15 cellular contexts compared by ENCODE assay signal in the genomic region with DNA sequence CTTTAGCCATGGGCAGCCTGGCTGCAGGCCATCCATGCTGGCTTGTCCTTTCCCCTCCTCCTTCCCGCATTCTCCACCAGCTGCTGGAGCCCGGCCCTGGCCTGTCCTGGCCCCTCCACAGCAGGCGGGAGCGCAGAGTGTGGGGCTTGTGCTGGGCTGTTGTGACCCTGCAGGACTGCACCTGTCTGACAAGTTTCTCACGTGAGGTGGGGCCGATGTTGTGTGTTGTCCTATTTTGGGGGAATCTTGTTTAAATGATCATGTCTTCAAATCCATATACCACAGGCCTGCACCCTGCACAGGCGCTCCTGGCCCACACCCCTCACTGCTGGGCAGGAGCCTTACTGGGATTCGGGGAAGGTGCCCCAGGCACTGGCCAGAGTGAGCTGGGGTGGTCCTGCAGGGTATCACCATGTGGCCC. TPM values are rescaled to one million over a fixed set of nuclear protein-coding genes. Genes with fewer than 3 reads are reported as not detected.
DNase-seq lines count a peak whose midpoint lies in the region; ATAC-seq and TF ChIP-seq lines count a peak whose summit lies in the region.
"Had no signal": no experiment of that assay in that cellular context is flagged by ENCODE, and none has a peak within 500 bp of the region (broad histone marks: within the 10 kb centered on the region; RNA-seq: fewer than 3 reads in every experiment).

No MANE protein-coding gene starts in this region.

- H3K9me3 ChIP-seq in upper lobe of left lung, result no peaks in the 10 kb centered on the region
- no peaks in the 10 kb centered on the region for H3K9me3 ChIP-seq in gastroesophageal sphincter
- H3K9me3 ChIP-seq: gastrocnemius medialis had no signal

- no peak for TF ChIP-seq CTCF in upper lobe of left lung (IDR thresholded peaks at IDR 0.05)
- no peak for TF ChIP-seq CTCF in gastroesophageal sphincter (IDR thresholded peaks at IDR 0.05)

- ATAC-seq in activated naive CD4-positive, alpha-beta T cell treated with anti-CD3 and anti-CD28 coated beads, Interleukin-2, amount 50 U/mL, for 72 hours, result no peak
- ATAC-seq in upper lobe of left lung (ENCODE audit: low FRiP score in 2 of 2) (peak in 1 of 2 donors; percentile 2), HG03280 (IDR thresholded peaks at IDR 0.05; ENCODE audit: unreplicated experiment) (no peak), gastroesophageal sphincter (no peak)
- ATAC-seq: gastrocnemius medialis had no signal

- H3K27me3 Mint-ChIP-seq in activated naive CD4-positive, alpha-beta T cell treated with anti-CD3 and anti-CD28 coated beads, Interleukin-2, amount 50 U/mL, for 24 hours, result no peaks in the 10 kb centered on the region
- no peaks in the 10 kb centered on the region for H3K27me3 Mint-ChIP-seq in activated T-helper 1 cell treated with anti-CD3 and anti-CD28 coated beads, Interleukin-12 subunit alpha, Interleukin-12 subunit beta, Interleukin-2, Interleukin-4 antibody, amounts not matched to agents 30 ng/mL and 10 ng/mL and 1 ng/mL, durations not matched to agents 14 hours and 24 hours and 36 hours (ENCODE audit: insufficient read depth)
- H3K27me3 Mint-ChIP-seq: progenitor cell of endocrine pancreas had no signal

- peak overlapping the region; percentile 16 for H3K27ac ChIP-seq in layer of hippocampus (ENCODE audit: low read depth, low read length)
- peak overlapping the region; percentile 16 to 72 (median 68) for H3K27ac ChIP-seq in upper lobe of left lung
- H3K27ac ChIP-seq in gastroesophageal sphincter, result peak overlapping the region in 1 of 4 donors; percentile 70
- H3K27ac ChIP-seq: gastrocnemius medialis had no signal

- TF ChIP-seq POLR2A in upper lobe of left lung (IDR thresholded peaks at IDR 0.05) (no peak), gastroesophageal sphincter (IDR thresholded peaks at IDR 0.05) (no peak)

- DNase-seq in activated naive CD4-positive, alpha-beta T cell treated with anti-CD3 and anti-CD28 coated beads, Interleukin-2, amount 50 U/mL, for 72 hours (ENCODE audit: low spot score in 2 of 2), result no peak
- DNase-seq in activated T-helper 1 cell treated with anti-CD3 and anti-CD28 coated beads, Interleukin-12 subunit alpha, Interleukin-12 subunit beta, Interleukin-2, Interleukin-4 antibody, amounts not matched to agents 30 ng/mL and 10 ng/mL and 1 ng/mL, durations not matched to agents 14 hours and 24 hours and 36 hours (ENCODE audit: low spot score), result no peak
- DNase-seq in upper lobe of left lung (no peak), AG20443 (ENCODE audit: low spot score) (no peak)
- DNase-seq: activated CD4-positive, CD25-positive, alpha-beta regulatory T cell treated with anti-CD3 and anti-CD28 coated beads, Interleukin-2, amount 50 U/mL, for 72 hours; gastrocnemius medialis; H9; NCI-H1694 treated with DMSO at 0.1 percent for 48 hours had no signal

- intact Hi-C loops in activated T-helper 1 cell treated with anti-CD3 and anti-CD28 coated beads, Interleukin-12 subunit alpha, Interleukin-12 subunit beta, Interleukin-2, Interleukin-4 antibody, amounts not matched to agents 30 ng/mL and 10 ng/mL and 1 ng/mL, durations not matched to agents 14 hours and 24 hours and 36 hours (cut with micrococcal nuclease), result no loop called here

- no peaks in the 10 kb centered on the region for H3K9me3 Mint-ChIP-seq in activated naive CD4-positive, alpha-beta T cell treated with anti-CD3 and anti-CD28 coated beads, Interleukin-2, amount 50 U/mL, for 24 hours
- H3K9me3 Mint-ChIP-seq in activated naive CD4-positive, alpha-beta T cell treated with anti-CD3 and anti-CD28 coated beads, Interleukin-2, amount 50 U/mL, for 72 hours, result no peaks in the 10 kb centered on the region
- H3K9me3 Mint-ChIP-seq in activated T-helper 1 cell treated with anti-CD3 and anti-CD28 coated beads, Interleukin-12 subunit alpha, Interleukin-12 subunit beta, Interleukin-2, Interleukin-4 antibody, amounts not matched to agents 30 ng/mL and 10 ng/mL and 1 ng/mL, durations not matched to agents 14 hours and 24 hours and 36 hours, result no peaks in the 10 kb centered on the region
- H3K9me3 Mint-ChIP-seq: H9, nephron had no signal

- H3K27ac Mint-ChIP-seq in activated naive CD4-positive, alpha-beta T cell treated with anti-CD3 and anti-CD28 coated beads, Interleukin-2, amount 50 U/mL, for 24 hours, result peak overlapping the region; percentile 8
- peak overlapping the region in 1 of 2 donors; percentile 97 for H3K27ac Mint-ChIP-seq in activated naive CD4-positive, alpha-beta T cell treated with anti-CD3 and anti-CD28 coated beads, Interleukin-2, amount 50 U/mL, for 72 hours
- H3K27ac Mint-ChIP-seq in activated T-helper 1 cell treated with anti-CD3 and anti-CD28 coated beads, Interleukin-12 subunit alpha, Interleukin-12 subunit beta, Interleukin-2, Interleukin-4 antibody, amounts not matched to agents 30 ng/mL and 10 ng/mL and 1 ng/mL, durations not matched to agents 14 hours and 24 hours and 36 hours, result peak overlapping the region; percentile 99
- H3K27ac Mint-ChIP-seq: nephron, progenitor cell of endocrine pancreas had no signal

- no peaks in the 10 kb centered on the region for H3K27me3 ChIP-seq in layer of hippocampus (ENCODE audit: control insufficient read depth, insufficient read depth, low read length)
- H3K27me3 ChIP-seq in upper lobe of left lung, result no peaks in the 10 kb centered on the region
- H3K27me3 ChIP-seq in gastroesophageal sphincter, result no peaks in the 10 kb centered on the region
- H3K27me3 ChIP-seq: gastrocnemius medialis had no signal

- H3K4me3 Mint-ChIP-seq in activated naive CD4-positive, alpha-beta T cell treated with anti-CD3 and anti-CD28 coated beads, Interleukin-2, amount 50 U/mL, for 24 hours, result no peak overlapping the region
- no peak overlapping the region for H3K4me3 Mint-ChIP-seq in activated T-helper 1 cell treated with anti-CD3 and anti-CD28 coated beads, Interleukin-12 subunit alpha, Interleukin-12 subunit beta, Interleukin-2, Interleukin-4 antibody, amounts not matched to agents 30 ng/mL and 10 ng/mL and 1 ng/mL, durations not matched to agents 14 hours and 24 hours and 36 hours
- H3K4me3 Mint-ChIP-seq: H9, nephron had no signal

- TF ChIP-seq EP300 in upper lobe of left lung (IDR thresholded peaks at IDR 0.05) (no peak), gastroesophageal sphincter (IDR thresholded peaks at IDR 0.05) (no peak)

- peaks cover 44% of the 10 kb centered on the region for H3K4me1 Mint-ChIP-seq in activated naive CD4-positive, alpha-beta T cell treated with anti-CD3 and anti-CD28 coated beads, Interleukin-2, amount 50 U/mL, for 24 hours
- H3K4me1 Mint-ChIP-seq in activated T-helper 1 cell treated with anti-CD3 and anti-CD28 coated beads, Interleukin-12 subunit alpha, Interleukin-12 subunit beta, Interleukin-2, Interleukin-4 antibody, amounts not matched to agents 30 ng/mL and 10 ng/mL and 1 ng/mL, durations not matched to agents 14 hours and 24 hours and 36 hours (ENCODE audit: low read depth), result peaks cover 42% of the 10 kb centered on the region
- H3K4me1 Mint-ChIP-seq: H9 had no signal

- peaks cover 8 to 45% (median 30%) of the 10 kb centered on the region in 4 donors for H3K36me3 ChIP-seq in upper lobe of left lung
- peaks cover 0 to 54% of the 10 kb centered on the region in 2 donors for H3K36me3 ChIP-seq in gastroesophageal sphincter

- 67 to 81% methylated on average over 8 of the region's 8 CpGs for WGBS in upper lobe of left lung, 2 donors
- WGBS in gastroesophageal sphincter (ENCODE audit: low coverage in 1 of 2), 2 donors, result no CpG with 5 or more reads among the region's 8 CpGs

- H3K4me3 ChIP-seq in upper lobe of left lung, result no peak overlapping the region
- no peak overlapping the region for H3K4me3 ChIP-seq in gastroesophageal sphincter
- H3K4me3 ChIP-seq: gastrocnemius medialis, lung had no signal

- H3K36me3 Mint-ChIP-seq in activated naive CD4-positive, alpha-beta T cell treated with anti-CD3 and anti-CD28 coated beads, Interleukin-2, amount 50 U/mL, for 24 hours, result no peaks in the 10 kb centered on the region
- peaks cover 0 to 8% of the 10 kb centered on the region in 2 donors for H3K36me3 Mint-ChIP-seq in activated naive CD4-positive, alpha-beta T cell treated with anti-CD3 and anti-CD28 coated beads, Interleukin-2, amount 50 U/mL, for 72 hours
- H3K36me3 Mint-ChIP-seq in activated T-helper 1 cell treated with anti-CD3 and anti-CD28 coated beads, Interleukin-12 subunit alpha, Interleukin-12 subunit beta, Interleukin-2, Interleukin-4 antibody, amounts not matched to agents 30 ng/mL and 10 ng/mL and 1 ng/mL, durations not matched to agents 14 hours and 24 hours and 36 hours (ENCODE audit: low read depth), result peaks cover 11% of the 10 kb centered on the region

- H3K4me1 ChIP-seq in upper lobe of left lung (peaks cover 27 to 39% (median 36%) of the 10 kb centered on the region in 4 donors), gastroesophageal sphincter (peaks cover 0 to 24% (median 7%) of the 10 kb centered on the region in 3 donors)

RNA-seq across cellular contexts. Expression of a gene that starts 30.4 kb away (rescaled TPM):
- total RNA-seq in activated naive CD4-positive, alpha-beta T cell treated with anti-CD3 and anti-CD28 coated beads, Interleukin-2, amount 50 U/mL, for 72 hours, result 10 to 100 TPM; 17.8 to 50.8 TPM
- total RNA-seq in activated T-helper 1 cell treated with anti-CD3 and anti-CD28 coated beads, Interleukin-12 subunit alpha, Interleukin-12 subunit beta, Interleukin-2, Interleukin-4 antibody, amounts not matched to agents 30 ng/mL and 10 ng/mL and 1 ng/mL, durations not matched to agents 14 hours and 24 hours and 36 hours, result 42.4 and 48.1 TPM in 2 replicates
- total RNA-seq in upper lobe of left lung (10 to 100 TPM; 27.1 to 48.2 (median 35.3) TPM), gastroesophageal sphincter (10 to 100 TPM; 16.2 to 22.2 (median 17.8) TPM)

RNA-seq across cellular contexts. Expression of a gene that starts 54.8 kb away (rescaled TPM):
- total RNA-seq in activated naive CD4-positive, alpha-beta T cell treated with anti-CD3 and anti-CD28 coated beads, Interleukin-2, amount 50 U/mL, for 72 hours, result 10 to 100 TPM; 44.8 to 48.0 TPM
- 69.6 and 76.5 TPM in 2 replicates for total RNA-seq in activated T-helper 1 cell treated with anti-CD3 and anti-CD28 coated beads, Interleukin-12 subunit alpha, Interleukin-12 subunit beta, Interleukin-2, Interleukin-4 antibody, amounts not matched to agents 30 ng/mL and 10 ng/mL and 1 ng/mL, durations not matched to agents 14 hours and 24 hours and 36 hours
- total RNA-seq in upper lobe of left lung (10 to 100 TPM; 26.9 to 55.5 (median 32.7) TPM), gastroesophageal sphincter (10 to 100 TPM; 44.6 to 55.9 (median 45.6) TPM)
